10 cellular contexts compared by ENCODE assay signal in genomic region chr13:30576528-30576927, GRCh38. TPM values are rescaled to one million over a fixed set of nuclear protein-coding genes. Genes with fewer than 3 reads are reported as not detected.
DNase-seq lines count a peak whose midpoint lies in the region; ATAC-seq lines count a peak whose summit lies in the region.
"Had no signal": no experiment of that assay in that cellular context is flagged by ENCODE, and none has a peak within 500 bp of the region (broad histone marks: within the 10 kb centered on the region; RNA-seq: fewer than 3 reads in every experiment).

No MANE protein-coding gene starts in this region.

- H3K79me2 ChIP-seq in Karpas-422 (ENCODE audit: low read length), result no peaks in the 10 kb centered on the region

- no peaks in the 10 kb centered on the region for H3K27me3 ChIP-seq in Karpas-422 (ENCODE audit: low read length)

- no peaks in the 10 kb centered on the region for H3K9me2 ChIP-seq in Karpas-422 (replicated peaks; ENCODE audit: insufficient read depth, low read length)

- H4K20me1 ChIP-seq in Karpas-422 (ENCODE audit: insufficient read depth, low read depth, low read length), result no peaks in the 10 kb centered on the region

- peak; percentile 74 for ATAC-seq in effector memory CD8-positive, alpha-beta T cell (replicated peaks)
- no peak for ATAC-seq in GM18519 (IDR thresholded peaks at IDR 0.05; ENCODE audit: low FRiP score, unreplicated experiment)

- H3K9me3 ChIP-seq in Karpas-422 (ENCODE audit: low read length), result no peaks in the 10 kb centered on the region

- H3K4me1 Mint-ChIP-seq in effector memory CD8-positive, alpha-beta T cell (ENCODE audit: low read depth in 2 of 2), result peaks cover 26 to 27% of the 10 kb centered on the region in 2 donors

- H3K4me3 Mint-ChIP-seq in effector memory CD8-positive, alpha-beta T cell, result peak overlapping the region; percentile 51 to 57

- no peaks in the 10 kb centered on the region for H3K27me3 Mint-ChIP-seq in effector memory CD8-positive, alpha-beta T cell

- H3K4me3 ChIP-seq in Karpas-422 (ENCODE audit: low read length), result no peak overlapping the region

- no peak overlapping the region for H3K4me2 ChIP-seq in Karpas-422 (ENCODE audit: low read depth, low read length, poor library complexity, severe bottlenecking)

- no peaks in the 10 kb centered on the region for H3K9me3 Mint-ChIP-seq in effector memory CD8-positive, alpha-beta T cell

- H2AFZ ChIP-seq in Karpas-422 (ENCODE audit: low read length), result no peak overlapping the region

- peak overlapping the region; percentile 4 to 15 for H3K27ac Mint-ChIP-seq in effector memory CD8-positive, alpha-beta T cell

- peaks cover 14% of the 10 kb centered on the region for H3K4me1 ChIP-seq in Karpas-422 (ENCODE audit: low read length)

- peaks cover 3% of the 10 kb centered on the region for H3K36me3 Mint-ChIP-seq in effector memory CD8-positive, alpha-beta T cell (ENCODE audit: insufficient read depth)

- no peak overlapping the region for H3K9ac ChIP-seq in Karpas-422 (ENCODE audit: low read length)

- H3K36me3 ChIP-seq in Karpas-422 (ENCODE audit: insufficient read depth, low read length), result no peaks in the 10 kb centered on the region

- H3K27ac ChIP-seq in Karpas-422 (ENCODE audit: low read length), result no peak overlapping the region
- H3K27ac ChIP-seq: VCaP had no signal

- peak; percentile 1 for DNase-seq in DMS153 treated with DMSO at 0.1 percent for 48 hours (lab: John Stamatoyannopoulos, UW; ENCODE audit: unreplicated experiment)
- no peak for DNase-seq in DMS153 (lab: John Stamatoyannopoulos, UW)
- peak; percentile 59 for DNase-seq in activated CD4-positive, alpha-beta T cell treated with anti-CD3 and anti-CD28 coated beads for 48 hours
- DNase-seq in effector memory CD8-positive, alpha-beta T cell, result peak; percentile 34 to 50 (median 41)
- DNase-seq in stimulated activated CD4-positive, alpha-beta T cell treated with anti-CD3 and anti-CD28 coated beads, TNF-alpha, amount 100 ng/mL, for 48 hours (ENCODE audit: low read depth in 3 of 3), result peak in 2 of 3 donors; percentile 29 to 32
- no peak for DNase-seq in cerebellar cortex (ENCODE audit: low spot score)
- DNase-seq in Karpas-422, result no peak
- DNase-seq: kidney had no signal

RNA-seq across cellular contexts. Expression of gene USPL1, which starts 41.2 kb away (rescaled TPM):
- total RNA-seq in Karpas-422 (2014; rRNA removed; shearing (Covaris generic); ENCODE audit: low replicate concordance), result 12.8 and 18.4 TPM in 2 replicates

Comparison
In these comparisons a context has a peak if more than half of its experiments do, and no peak if none do; other contexts are left out.
1. DNase-seq: peak in DMS153 treated with DMSO at 0.1 percent for 48 hours (single experiment), activated CD4-positive, alpha-beta T cell treated with anti-CD3 and anti-CD28 coated beads for 48 hours (single experiment), effector memory CD8-positive, alpha-beta T cell (3 of 3) and stimulated activated CD4-positive, alpha-beta T cell treated with anti-CD3 and anti-CD28 coated beads, TNF-alpha, amount 100 ng/mL, for 48 hours (2 of 3); none in DMS153 (single experiment), cerebellar cortex (single experiment) and Karpas-422 (single experiment).